ENCODE assay signal across 8 cellular contexts in genomic region chr2:94797235-94797634, GRCh38.
DNase-seq lines count a peak whose midpoint lies in the region; ATAC-seq, FAIRE-seq and TF ChIP-seq lines count a peak whose summit lies in the region.
"Not testable (repeated sequence)": the region's sequence is repeated elsewhere in the genome, so short reads cannot be mapped to it uniquely, and the experiment has no call there.

No MANE protein-coding gene starts in this region.

- in situ Hi-C loops in ACHN (cut with HindIII; ENCODE audit: low pct_ligation_motif_present, low pct_unique_long_range_greater_than_20kb, low sequenced_read_pairs) = not testable (repeated sequence)

- not testable (repeated sequence) for H3K9me2 ChIP-seq in OCI-LY1 (ENCODE audit: low read depth, low read length)

- not testable (repeated sequence) for FAIRE-seq in pancreas (lab: Jason Lieb, UNC)

- peak; percentile 35 for TF ChIP-seq CTCF in GM10266 (IDR thresholded peaks at IDR 0.05; ENCODE audit: control insufficient read depth, insufficient read depth, low read depth, missing control alignments)
- peak; percentile 33 for TF ChIP-seq CTCF in OCI-LY1 (IDR thresholded peaks at IDR 0.05; ENCODE audit: low read length)
- TF ChIP-seq CTCF in adrenal gland (IDR thresholded peaks at IDR 0.05) = peak; percentile 17 to 51 (median 34)
- peak in 2 of 3 experiments; percentile 32 to 36 for TF ChIP-seq CTCF in esophagus muscularis mucosa (IDR thresholded peaks at IDR 0.05)
- TF ChIP-seq CTCF in kidney epithelial cell (IDR thresholded peaks at IDR 0.05; ENCODE audit: insufficient read depth, low read length, poor library complexity, severe bottlenecking) = peak; percentile 42
- TF ChIP-seq CTCF in pancreas (IDR thresholded peaks at IDR 0.05) = peak; percentile 8 to 36 (median 22)

- H3K4me2 ChIP-seq in OCI-LY1 (ENCODE audit: low read length) = not testable (repeated sequence)

- H2AFZ ChIP-seq in OCI-LY1 (ENCODE audit: low read length) = not testable (repeated sequence)

- not testable (repeated sequence) for H3K9me3 ChIP-seq in OCI-LY1 (ENCODE audit: low read length); adrenal gland (replicated peaks in 1 of 3); esophagus muscularis mucosa; pancreas

- intact Hi-C loops in adrenal gland (cut with DNase I); esophagus muscularis mucosa (cut with DNase I); pancreas (cut with DNase I): not testable (repeated sequence)

- not testable (repeated sequence) for H3F3A ChIP-seq in OCI-LY1 (ENCODE audit: insufficient read depth, low read length)

- not testable (repeated sequence) for H3K27ac ChIP-seq in OCI-LY1 (ENCODE audit: low read depth, low read length, poor library complexity, severe bottlenecking); adrenal gland; esophagus muscularis mucosa (replicated peaks in 1 of 4); pancreas

- H3K79me2 ChIP-seq in OCI-LY1 (ENCODE audit: insufficient read depth, low read length) = not testable (repeated sequence)

- H3K27me3 ChIP-seq in OCI-LY1 (ENCODE audit: insufficient read depth, low read length); adrenal gland; esophagus muscularis mucosa; kidney epithelial cell (ENCODE audit: control insufficient read depth, insufficient read depth, low read length); pancreas: not testable (repeated sequence)

- H3K9ac ChIP-seq in OCI-LY1 (ENCODE audit: low read length) = not testable (repeated sequence)

- not testable (repeated sequence) for TF ChIP-seq POLR2A in adrenal gland (IDR thresholded peaks at IDR 0.05); esophagus muscularis mucosa (IDR thresholded peaks at IDR 0.05; ENCODE audit: low read depth)

- TF ChIP-seq EP300 in esophagus muscularis mucosa (IDR thresholded peaks at IDR 0.05) = not testable (repeated sequence)

- not testable (repeated sequence) for H3K36me3 ChIP-seq in OCI-LY1 (ENCODE audit: insufficient read depth, low read length); adrenal gland (replicated peaks in 1 of 2); esophagus muscularis mucosa; kidney epithelial cell (ENCODE audit: control insufficient read depth, insufficient read depth, low read length); pancreas

- not testable (repeated sequence) for H4K20me1 ChIP-seq in OCI-LY1 (ENCODE audit: insufficient read depth, low read length)

- not testable (repeated sequence) for H3K4me3 ChIP-seq in OCI-LY1 (ENCODE audit: low read depth, low read length, poor library complexity, severe bottlenecking); adrenal gland; esophagus muscularis mucosa; kidney epithelial cell (ENCODE audit: low read depth, low read length); pancreas

- not testable (repeated sequence) for ATAC-seq in pancreas

- DNase-seq in ACHN (peak; percentile 36), LoVo (ENCODE audit: low spot score) (peak; percentile 7)
- DNase-seq in GM10266 (ENCODE audit: extremely low spot score); adrenal gland; esophagus muscularis mucosa (ENCODE audit: extremely low spot score); kidney epithelial cell (ENCODE audit: low read depth); pancreas: not testable (repeated sequence)

- H3K4me1 ChIP-seq in OCI-LY1 (ENCODE audit: insufficient read depth, low read length, severe bottlenecking); adrenal gland (replicated peaks in 1 of 2); esophagus muscularis mucosa; pancreas: not testable (repeated sequence)
